Comparison of ENCODE assay signal across 8 cellular contexts in genomic region chr7:149209518-149210269, GRCh38. TPM values are rescaled to one million over a fixed set of nuclear protein-coding genes. Genes with fewer than 3 reads are reported as not detected.
DNase-seq lines count a peak whose midpoint lies in the region; ATAC-seq and TF ChIP-seq lines count a peak whose summit lies in the region.

No MANE protein-coding gene starts in this region.

- 74 to 76% methylated on average over 5 to 7 of the region's 7 CpGs for whole genome bisulfite sequencing in endodermal cell (ENCODE audit: insufficient coverage in 1 of 2, insufficient read length in 1 of 2), 2 experiments
- WGBS in thyroid gland, 2 donors, result 70 to 73% methylated on average over 7 of the region's 7 CpGs

- H3K27ac Mint-ChIP-seq in endodermal cell, result peak overlapping the region; percentile 88
- H3K27ac Mint-ChIP-seq in osteocyte (ENCODE audit: unreplicated experiment), result no peak overlapping the region

- TF ChIP-seq POLR2A in thyroid gland (IDR thresholded peaks at IDR 0.05), result no peak

- intact Hi-C loops in thyroid gland (cut with DNase I), result no loop called here

- DNase-seq in AG09319 (ENCODE audit: extremely low read depth, low read depth), result no peak
- DNase-seq in NCI-H1092 (lab: John Stamatoyannopoulos, UW), result peak; percentile 23
- DNase-seq in activated CD4-positive, alpha-beta T cell treated with anti-CD3 and anti-CD28 coated beads, Interleukin-2, amount 50 U/mL, for 48 hours, result peak; percentile 93 to 95
- DNase-seq in endodermal cell, result peak; percentile 94
- no peak for DNase-seq in osteocyte (ENCODE audit: extremely low spot score, unreplicated experiment)
- DNase-seq in NCI-H187 treated with DMSO at 0.1 percent for 48 hours (lab: John Stamatoyannopoulos, UW), result no peak
- DNase-seq in thyroid gland, result no peak

- H3K36me3 Mint-ChIP-seq in endodermal cell (ENCODE audit: low read depth), result peaks cover 78% of the 10 kb centered on the region
- peaks cover 44% of the 10 kb centered on the region for H3K36me3 Mint-ChIP-seq in osteocyte (ENCODE audit: unreplicated experiment)

- H3K27me3 ChIP-seq in endodermal cell (ENCODE audit: control insufficient read depth, insufficient read depth, low read length, poor library complexity, severe bottlenecking) (no peaks in the 10 kb centered on the region), thyroid gland (no peaks in the 10 kb centered on the region)

- TF ChIP-seq CTCF in AG09319 (IDR thresholded peaks at IDR 0.05; ENCODE audit: low read depth, low read length) (peak; percentile 52), endodermal cell (conservative IDR thresholded peaks at IDR 0.05) (peak; percentile 92), osteocyte (IDR thresholded peaks at IDR 0.05) (peak; percentile 61), thyroid gland (IDR thresholded peaks at IDR 0.05) (peak in 1 of 6 experiments; percentile 21)

- no peak overlapping the region for H3K4me3 Mint-ChIP-seq in endodermal cell
- no peak overlapping the region for H3K4me3 Mint-ChIP-seq in osteocyte (ENCODE audit: unreplicated experiment)

- no peaks in the 10 kb centered on the region for H3K27me3 Mint-ChIP-seq in endodermal cell (ENCODE audit: insufficient read depth)
- no peaks in the 10 kb centered on the region for H3K27me3 Mint-ChIP-seq in osteocyte (ENCODE audit: unreplicated experiment)

- H3K36me3 ChIP-seq in endodermal cell (ENCODE audit: control insufficient read depth, insufficient read depth, low read length) (peaks cover 88% of the 10 kb centered on the region), thyroid gland (peaks cover 77 to 83% of the 10 kb centered on the region in 2 donors)

- H3K9me3 ChIP-seq in endodermal cell (ENCODE audit: control insufficient read depth, low read length), result no peaks in the 10 kb centered on the region
- H3K9me3 ChIP-seq in thyroid gland, result no peaks in the 10 kb centered on the region

- H3K27ac ChIP-seq in endodermal cell (ENCODE audit: low read depth, low read length) (no peak overlapping the region), thyroid gland (no peak overlapping the region)

- no peak overlapping the region for H3K9ac ChIP-seq in endodermal cell (ENCODE audit: extremely low read depth, low read length, poor library complexity, severe bottlenecking)

- peak; percentile 71 for ATAC-seq in GM19043 (IDR thresholded peaks at IDR 0.05; ENCODE audit: low read depth, unreplicated experiment)

- H3K4me3 ChIP-seq in endodermal cell (ENCODE audit: low read length) (no peak overlapping the region), thyroid gland (replicated peaks in 1 of 3) (no peak overlapping the region)

- H3K4me1 ChIP-seq in endodermal cell (ENCODE audit: control insufficient read depth, insufficient read depth, low read length) (no peaks in the 10 kb centered on the region), thyroid gland (no peaks in the 10 kb centered on the region)

- no peaks in the 10 kb centered on the region for H3K4me1 Mint-ChIP-seq in endodermal cell
- no peaks in the 10 kb centered on the region for H3K4me1 Mint-ChIP-seq in osteocyte (ENCODE audit: unreplicated experiment)

- H3K9me3 Mint-ChIP-seq in endodermal cell, result no peaks in the 10 kb centered on the region
- no peaks in the 10 kb centered on the region for H3K9me3 Mint-ChIP-seq in osteocyte (ENCODE audit: unreplicated experiment)

RNA-seq across cellular contexts. Expression of gene ZNF282, which starts 14.3 kb away (rescaled TPM):
- total RNA-seq in endodermal cell (10 to 100 TPM; 28.8 to 29.8 TPM), osteocyte (29.8 and 31.3 TPM in 2 replicates), thyroid gland (10 to 100 TPM; 13.8 to 28.5 (median 21.3) TPM)
- 21.3 TPM for polyA plus RNA-seq in endodermal cell (2013, experiment 1 of 2)
- 19.3 TPM for polyA plus RNA-seq in endodermal cell (2013, experiment 2 of 2)

RNA-seq across cellular contexts. Expression of gene ZNF212, which starts 29.8 kb away (rescaled TPM):
- total RNA-seq in endodermal cell (10 to 100 TPM; 15.8 to 17.6 TPM), osteocyte (11.9 and 13.0 TPM in 2 replicates), thyroid gland (10 to 100 TPM in 2 of 4 donors, 1 to 10 TPM in 2; 6.7 to 12.5 (median 9.7) TPM)
- 12.5 TPM for polyA plus RNA-seq in endodermal cell (2013, experiment 1 of 2)
- polyA plus RNA-seq in endodermal cell (2013, experiment 2 of 2), result 12.9 TPM

RNA-seq across cellular contexts. Expression of gene ZNF783, which starts 52.3 kb away (rescaled TPM):
- 10 to 100 TPM; 12.1 to 13.2 TPM for total RNA-seq in endodermal cell
- 9.0 TPM for polyA plus RNA-seq in endodermal cell (2013, experiment 1 of 2)
- polyA plus RNA-seq in endodermal cell (2013, experiment 2 of 2), result 6.3 TPM
- total RNA-seq in osteocyte, result 25.4 and 26.0 TPM in 2 replicates
- total RNA-seq in thyroid gland, result 10 to 100 TPM; 11.3 to 18.0 (median 15.1) TPM

Comparison
In these comparisons a context has a peak if more than half of its experiments do, and no peak if none do; other contexts are left out.
1. DNase-seq: peak in NCI-H1092 (single experiment), activated CD4-positive, alpha-beta T cell treated with anti-CD3 and anti-CD28 coated beads, Interleukin-2, amount 50 U/mL, for 48 hours (2 of 2) and endodermal cell (single experiment); none in AG09319 (single experiment), osteocyte (single experiment), NCI-H187 treated with DMSO at 0.1 percent for 48 hours (single experiment) and thyroid gland (0 of 2).